In the genomic region with DNA sequence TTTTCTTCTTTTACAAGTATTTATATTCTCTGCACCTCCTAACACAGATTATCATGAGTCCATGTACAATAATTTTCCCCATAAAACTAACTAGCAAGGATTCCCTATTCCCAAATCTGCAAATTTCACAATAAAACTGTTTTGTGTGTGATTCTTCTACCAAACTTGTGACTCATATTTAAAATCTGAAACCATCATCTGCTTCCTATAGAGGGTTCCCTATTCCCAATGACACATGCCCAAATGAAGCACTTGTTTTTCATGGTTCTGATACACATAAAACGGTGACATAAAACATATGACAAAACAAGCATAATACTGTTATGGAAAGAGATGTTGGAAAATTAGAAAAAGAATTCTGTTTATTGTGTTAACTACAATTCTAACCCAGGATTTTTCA, we compare ENCODE assay signal across 1 cellular context.
TF ChIP-seq lines count a peak whose summit lies in the region.

No MANE protein-coding gene starts in this region.

TF ChIP-seq in IMR-90, 13 proteins besides CTCF, POLR2A, EP300 and RAD21 (continued from another document):
- TF ChIP-seq, protein P1, sequence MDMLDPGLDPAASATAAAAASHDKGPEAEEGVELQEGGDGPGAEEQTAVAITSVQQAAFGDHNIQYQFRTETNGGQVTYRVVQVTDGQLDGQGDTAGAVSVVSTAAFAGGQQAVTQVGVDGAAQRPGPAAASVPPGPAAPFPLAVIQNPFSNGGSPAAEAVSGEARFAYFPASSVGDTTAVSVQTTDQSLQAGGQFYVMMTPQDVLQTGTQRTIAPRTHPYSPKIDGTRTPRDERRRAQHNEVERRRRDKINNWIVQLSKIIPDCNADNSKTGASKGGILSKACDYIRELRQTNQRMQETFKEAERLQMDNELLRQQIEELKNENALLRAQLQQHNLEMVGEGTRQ (IDR thresholded peaks at IDR 0.05; ENCODE audit: low read depth, low read length) = no peak
- TF ChIP-seq RCOR1 (IDR thresholded peaks at IDR 0.05; ENCODE audit: insufficient replicate concordance, low read length) = no peak
TF ChIP-seq in IMR-90: peak in this region for 2.
